In genomic region chr9:78428640-78429039, GRCh38 we compare ENCODE assay signal across 22 cellular contexts.
"Had no signal": no experiment of that assay in that cellular context is flagged by ENCODE, and none has a peak within 500 bp of the region (broad histone marks: within the 10 kb centered on the region; RNA-seq: fewer than 3 reads in every experiment).

No MANE protein-coding gene starts in this region.

- H3K4me1 Mint-ChIP-seq: naive thymus-derived CD8-positive, alpha-beta T cell; nephron progenitor cell; stimulated activated effector memory CD8-positive, alpha-beta T cell treated with anti-CD3 and anti-CD28 coated beads, Interleukin-12 subunit alpha, Interleukin-12 subunit beta, amount 100 ng/mL, for 72 hours had no signal

- ATAC-seq: foreskin keratinocyte; left colon; left ventricle myocardium superior; lower lobe of right lung; naive thymus-derived CD8-positive, alpha-beta T cell; sciatic nerve; stimulated activated effector memory CD8-positive, alpha-beta T cell treated with anti-CD3 and anti-CD28 coated beads, Interleukin-12 subunit alpha, Interleukin-12 subunit beta, amount 100 ng/mL, for 72 hours had no signal

- H3K4me3 Mint-ChIP-seq: immature natural killer cell; naive thymus-derived CD8-positive, alpha-beta T cell; nephron progenitor cell; stimulated activated effector memory CD8-positive, alpha-beta T cell treated with anti-CD3 and anti-CD28 coated beads, Interleukin-12 subunit alpha, Interleukin-12 subunit beta, amount 100 ng/mL, for 72 hours had no signal

- H3K27ac Mint-ChIP-seq: naive thymus-derived CD8-positive, alpha-beta T cell; nephron progenitor cell; stimulated activated effector memory CD8-positive, alpha-beta T cell treated with anti-CD3 and anti-CD28 coated beads, Interleukin-12 subunit alpha, Interleukin-12 subunit beta, amount 100 ng/mL, for 72 hours had no signal

- H3K36me3 Mint-ChIP-seq: immature natural killer cell; stimulated activated effector memory CD8-positive, alpha-beta T cell treated with anti-CD3 and anti-CD28 coated beads, Interleukin-12 subunit alpha, Interleukin-12 subunit beta, amount 100 ng/mL, for 72 hours had no signal

- DNase-seq: dermis blood vessel endothelial cell; effector memory CD4-positive, alpha-beta T cell; foreskin keratinocyte; glutamatergic neuron; hypothalamus; immature natural killer cell; islet precursor cell; kidney glomerular epithelial cell; left colon; left ventricle myocardium superior; lower lobe of right lung; naive thymus-derived CD8-positive, alpha-beta T cell; nephron progenitor cell; nucleus accumbens; stimulated activated CD4-positive, alpha-beta T cell treated with anti-CD3 and anti-CD28 coated beads, Interleukin-2, amount 100 ng/mL, for 24 hours; stimulated activated CD4-positive, alpha-beta T cell treated with anti-CD3 and anti-CD28 coated beads, Interleukin-4, amount 100 ng/mL, for 24 hours; stimulated activated naive CD4-positive, alpha-beta T cell treated with Interleukin-2 at 50 U/mL for 16 hours; stomach; thyroid gland; trophoblast cell had no signal
